Comparison of ENCODE assay signal across 8 cellular contexts in genomic region chr15:45199136-45199810, GRCh38. TPM values are rescaled to one million over a fixed set of nuclear protein-coding genes. Genes with fewer than 3 reads are reported as not detected.
DNase-seq lines count a peak whose midpoint lies in the region; ATAC-seq, FAIRE-seq and TF ChIP-seq lines count a peak whose summit lies in the region.

No MANE protein-coding gene starts in this region.

- peak in 1 of 5 experiments; percentile 0 for TF ChIP-seq CTCF in tibial nerve (IDR thresholded peaks at IDR 0.05)

- H3K36me3 ChIP-seq in CD4-positive, alpha-beta memory T cell (ENCODE audit: insufficient read depth, low read length): no peaks in the 10 kb centered on the region
- no peaks in the 10 kb centered on the region for H3K36me3 ChIP-seq in SJSA1
- no peaks in the 10 kb centered on the region for H3K36me3 ChIP-seq in duodenal mucosa (ENCODE audit: control insufficient read depth in 1 of 2, insufficient read depth in 2 of 2, low read length in 2 of 2)
- H3K36me3 ChIP-seq in mesodermal cell (ENCODE audit: control insufficient read depth, insufficient read depth, low read length): no peaks in the 10 kb centered on the region
- H3K36me3 ChIP-seq in tibial nerve: no peaks in the 10 kb centered on the region

- H3K36me3 Mint-ChIP-seq in CD4-positive, alpha-beta memory T cell: peaks cover 0 to 14% of the 10 kb centered on the region in 2 donors

- intact Hi-C loops in CD4-positive, alpha-beta memory T cell (cut with micrococcal nuclease): loop anchor here (2.0 kb wide), 1 partner anchor 662 kb away; the partner anchor contains the start of gene EIF3J

- WGBS in mesodermal cell (ENCODE audit: insufficient coverage in 2 of 2), 2 experiments: 0 to 1% methylated on average over 17 to 18 of the region's 25 CpGs
- WGBS in tibial nerve, 2 donors: 1 to 2% methylated on average over 25 of the region's 25 CpGs

- H3K27ac ChIP-seq in CD4-positive, alpha-beta memory T cell (ENCODE audit: low read depth, low read length): peak overlapping the region; percentile 86
- no peak overlapping the region for H3K27ac ChIP-seq in SJSA1
- peak overlapping the region; percentile 95 for H3K27ac ChIP-seq in duodenal mucosa (ENCODE audit: low read depth, low read length)
- peak overlapping the region; percentile 95 for H3K27ac ChIP-seq in mesodermal cell (ENCODE audit: low read depth, low read length, severe bottlenecking)
- peak overlapping the region; percentile 97 to 100 (median 98) for H3K27ac ChIP-seq in tibial nerve

- no peak for TF ChIP-seq EP300 in tibial nerve (IDR thresholded peaks at IDR 0.05)

- peak overlapping the region; percentile 92 to 98 for H3K9ac ChIP-seq in duodenal mucosa (ENCODE audit: low read depth in 1 of 2, low read length in 2 of 2)

- H3K4me1 Mint-ChIP-seq in CD4-positive, alpha-beta memory T cell: peaks cover 0 to 19% (median 10%) of the 10 kb centered on the region in 4 donors

- POLR2A ChIA-PET in CD4-positive, alpha-beta memory T cell (lab: Charles Lee; ENCODE audit: partially characterized antibody): interaction anchor here (0.7 to 7.0 kb wide), 11 partner anchors 10 to 911 kb away, joined by 3 to 201 read pairs (median 7); partner anchors contain the start of genes EIF3J, GOLM2, SHF and SQOR

- H3K4me1 ChIP-seq in CD4-positive, alpha-beta memory T cell (ENCODE audit: insufficient read depth, low read length): peaks cover 18% of the 10 kb centered on the region
- H3K4me1 ChIP-seq in SJSA1 (replicated peaks): no peaks in the 10 kb centered on the region
- H3K4me1 ChIP-seq in duodenal mucosa (ENCODE audit: control insufficient read depth in 1 of 2, insufficient read depth in 2 of 2, low read length in 2 of 2): peaks cover 5 to 7% of the 10 kb centered on the region in 2 donors
- H3K4me1 ChIP-seq in mesodermal cell (ENCODE audit: control insufficient read depth, insufficient read depth, low read length, poor library complexity, severe bottlenecking): no peaks in the 10 kb centered on the region
- H3K4me1 ChIP-seq in tibial nerve: peaks cover 0 to 32% (median 8%) of the 10 kb centered on the region in 4 donors

- peaks cover 0 to 8% (median 0%) of the 10 kb centered on the region in 8 donors for H3K9me3 Mint-ChIP-seq in CD4-positive, alpha-beta memory T cell

- no peaks in the 10 kb centered on the region for H3K27me3 ChIP-seq in CD4-positive, alpha-beta memory T cell (ENCODE audit: insufficient read depth, low read length)
- H3K27me3 ChIP-seq in SJSA1 (replicated peaks): no peaks in the 10 kb centered on the region
- no peaks in the 10 kb centered on the region for H3K27me3 ChIP-seq in duodenal mucosa (ENCODE audit: control insufficient read depth in 1 of 2, insufficient read depth in 2 of 2, low read length in 2 of 2)
- no peaks in the 10 kb centered on the region for H3K27me3 ChIP-seq in tibial nerve

- DNase-seq in CD4-positive, alpha-beta memory T cell: peak; percentile 44 to 64 (median 50)
- DNase-seq in SJSA1 (ENCODE audit: low read depth in 1 of 2, low spot score in 2 of 2) (peak in 1 of 2 experiments; percentile 45), tibial nerve (ENCODE audit: low spot score in 2 of 2) (peak in 1 of 2 donors; percentile 37), frontal cortex (ENCODE audit: low spot score in 2 of 2) (no peak)

- H3K4me3 Mint-ChIP-seq in CD4-positive, alpha-beta memory T cell: no peak overlapping the region

- peak overlapping the region; percentile 72 to 97 for H3K4me3 ChIP-seq in CD4-positive, alpha-beta memory T cell (ENCODE audit: low read length in 2 of 2)
- H3K4me3 ChIP-seq in SJSA1 (peak overlapping the region; percentile 61), duodenal mucosa (ENCODE audit: low read depth in 1 of 2, low read length in 2 of 2) (peak overlapping the region; percentile 91 to 92), mesodermal cell (ENCODE audit: extremely low read depth, insufficient read depth, low read length, poor library complexity, severe bottlenecking) (peak overlapping the region; percentile 86), tibial nerve (peak overlapping the region; percentile 68 to 88 (median 78))

- no peaks in the 10 kb centered on the region for H3K9me3 ChIP-seq in CD4-positive, alpha-beta memory T cell (ENCODE audit: control insufficient read depth in 1 of 2, low read length in 2 of 2)
- no peaks in the 10 kb centered on the region for H3K9me3 ChIP-seq in SJSA1 (replicated peaks)
- H3K9me3 ChIP-seq in duodenal mucosa (ENCODE audit: control insufficient read depth in 1 of 2, low read length in 2 of 2): no peaks in the 10 kb centered on the region
- no peaks in the 10 kb centered on the region for H3K9me3 ChIP-seq in mesodermal cell (ENCODE audit: control insufficient read depth, low read length)
- H3K9me3 ChIP-seq in tibial nerve: no peaks in the 10 kb centered on the region

- FAIRE-seq in frontal cortex (lab: Jason Lieb, UNC): no peak

- no peak overlapping the region for H3K27ac Mint-ChIP-seq in CD4-positive, alpha-beta memory T cell

- peak; percentile 25 for ATAC-seq in GM19324 (IDR thresholded peaks at IDR 0.05; ENCODE audit: low FRiP score, unreplicated experiment)
- peak; percentile 9 for ATAC-seq in HG03457 (IDR thresholded peaks at IDR 0.05; ENCODE audit: unreplicated experiment)

- CTCF ChIA-PET in CD4-positive, alpha-beta memory T cell (lab: Charles Lee; ENCODE audit: partially characterized antibody): interaction anchor here (1.1 to 2.6 kb wide), 8 partner anchors 9 to 203 kb away, joined by 3 to 19 read pairs (median 6); no protein-coding TSS in a partner anchor

- peaks cover 0 to 9% of the 10 kb centered on the region in 2 donors for H3K27me3 Mint-ChIP-seq in CD4-positive, alpha-beta memory T cell

- TF ChIP-seq POLR2A in tibial nerve (IDR thresholded peaks at IDR 0.05): no peak

RNA-seq across cellular contexts. Expression of gene SHF, which starts 11.5 kb away (rescaled TPM):
- total RNA-seq in CD4-positive, alpha-beta memory T cell: 1 to 10 TPM; 5.3 to 6.7 TPM
- polyA plus RNA-seq in CD4-positive, alpha-beta memory T cell: 1 to 10 TPM in 1 of 2 donors, under 1 TPM in 1; 0.66 to 1.7 TPM
- total RNA-seq in SJSA1 (2014; rRNA removed; shearing (Covaris generic)): 2.0 TPM in 1 of 2 replicates, not detected in the other
- 32.1 TPM for polyA plus RNA-seq in mesodermal cell (2013, experiment 1 of 2)
- 24.2 TPM for polyA plus RNA-seq in mesodermal cell (2013, experiment 2 of 2)
- total RNA-seq in tibial nerve (10 to 100 TPM; 18.8 to 36.6 (median 25.5) TPM), frontal cortex (49.3 TPM)

RNA-seq across cellular contexts. Expression of gene SLC28A2, which starts 52.8 kb away (rescaled TPM):
- total RNA-seq in CD4-positive, alpha-beta memory T cell: not detected
- polyA plus RNA-seq in CD4-positive, alpha-beta memory T cell: not detected
- total RNA-seq in SJSA1 (2014; rRNA removed; shearing (Covaris generic)): not detected in 2 replicates
- not detected for polyA plus RNA-seq in mesodermal cell (2013, experiment 1 of 2)
- polyA plus RNA-seq in mesodermal cell (2013, experiment 2 of 2): 0.05 TPM
- total RNA-seq in tibial nerve: not detected
- not detected for total RNA-seq in frontal cortex

Comparison
In these comparisons a context has a peak if more than half of its experiments do, and no peak if none do; other contexts are left out.
1. DNase-seq: peak in CD4-positive, alpha-beta memory T cell (5 of 5); none in frontal cortex (0 of 2).
2. Peak in every context shown above with its lines, with median percentiles within 50 percentile points of each other: H3K4me3 ChIP-seq.